ENCODE assay signal across 1 cellular context in the genomic region with DNA sequence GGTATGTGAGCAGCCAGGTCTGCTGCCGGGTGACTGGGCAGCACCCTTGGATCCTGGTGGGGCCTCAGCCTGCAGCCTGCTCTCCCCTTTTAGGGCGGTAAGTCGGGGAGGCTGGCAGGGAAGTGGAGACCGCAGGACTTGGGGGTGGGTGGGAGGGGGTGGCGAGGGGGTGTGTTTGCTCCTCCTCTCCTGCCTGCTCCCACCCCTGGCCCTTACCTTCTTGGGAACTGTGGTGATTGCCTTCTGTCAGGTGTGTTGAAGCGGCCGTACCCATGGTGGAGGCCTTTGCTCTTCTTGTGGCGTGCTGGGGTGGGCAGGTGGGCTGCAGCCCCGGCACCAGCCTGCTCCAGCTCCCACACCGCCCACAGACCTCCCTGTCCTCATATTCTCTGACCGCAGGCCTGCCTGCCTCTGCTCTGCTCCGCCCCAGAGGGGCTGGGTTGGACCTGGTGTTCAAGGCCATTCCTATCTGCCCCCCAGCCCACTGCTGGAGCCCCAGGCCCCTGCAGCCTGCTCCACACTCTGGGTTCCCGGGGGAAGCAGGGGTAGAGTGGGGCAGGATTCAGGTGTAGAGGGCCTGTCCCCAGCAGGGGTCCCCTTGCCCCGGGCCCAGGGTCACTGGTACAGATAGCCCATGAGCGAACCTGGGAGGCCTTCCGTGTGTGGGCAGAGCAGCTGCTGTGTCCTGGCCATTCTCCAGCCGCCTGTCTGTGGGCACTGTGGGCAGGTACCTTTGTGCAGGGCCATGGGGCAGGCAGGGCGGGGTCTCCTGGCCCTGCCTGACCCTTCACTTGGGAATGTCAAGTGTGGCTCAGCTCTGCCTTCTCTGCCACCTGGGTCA.
TF ChIP-seq lines count a peak whose summit lies in the region.

No MANE protein-coding gene starts in this region.

TF ChIP-seq in HepG2, 621 proteins besides CTCF, POLR2A, EP300 and RAD21 (continued from another document and continues in another):
- TF ChIP-seq, protein P1, sequence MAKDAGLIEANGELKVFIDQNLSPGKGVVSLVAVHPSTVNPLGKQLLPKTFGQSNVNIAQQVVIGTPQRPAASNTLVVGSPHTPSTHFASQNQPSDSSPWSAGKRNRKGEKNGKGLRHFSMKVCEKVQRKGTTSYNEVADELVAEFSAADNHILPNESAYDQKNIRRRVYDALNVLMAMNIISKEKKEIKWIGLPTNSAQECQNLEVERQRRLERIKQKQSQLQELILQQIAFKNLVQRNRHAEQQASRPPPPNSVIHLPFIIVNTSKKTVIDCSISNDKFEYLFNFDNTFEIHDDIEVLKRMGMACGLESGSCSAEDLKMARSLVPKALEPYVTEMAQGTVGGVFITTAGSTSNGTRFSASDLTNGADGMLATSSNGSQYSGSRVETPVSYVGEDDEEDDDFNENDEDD (CRISPR knock-in tag; IDR thresholded peaks at IDR 0.05; ENCODE audit: borderline replicate concordance): peak; percentile 42; the same call in 1 of the 2 replicates
- TF ChIP-seq ZNF337 (CRISPR knock-in tag; IDR thresholded peaks at IDR 0.05; ENCODE audit: borderline replicate concordance, low read depth) (no peak), MED13 (CRISPR knock-in tag; IDR thresholded peaks at IDR 0.05) (no peak; the same call in 1 of the 2 replicates), PRMT3 (CRISPR knock-in tag; IDR thresholded peaks at IDR 0.05; ENCODE audit: borderline replicate concordance, low read depth) (0 out of 2 replicates have a peak, but pooled peaks have one; percentile 3), ZNF598 (CRISPR knock-in tag; IDR thresholded peaks at IDR 0.05; ENCODE audit: borderline replicate concordance) (no peak), HCFC1 (IDR thresholded peaks at IDR 0.05; ENCODE audit: low read depth, low read length) (no peak), MED8 (CRISPR knock-in tag; IDR thresholded peaks at IDR 0.05; ENCODE audit: insufficient replicate concordance) (peak; percentile 88), HOXA7 (CRISPR knock-in tag; IDR thresholded peaks at IDR 0.05) (no peak), ZNF776 (CRISPR knock-in tag; IDR thresholded peaks at IDR 0.05) (no peak), CHD2 (IDR thresholded peaks at IDR 0.05; ENCODE audit: low read depth, low read length) (no peak), ZNF607 (CRISPR knock-in tag; IDR thresholded peaks at IDR 0.05; ENCODE audit: borderline replicate concordance) (0 out of 2 replicates have a peak, but pooled peaks have one; percentile 60), KAT2B (IDR thresholded peaks at IDR 0.05; ENCODE audit: borderline replicate concordance, low read depth, low read length) (no peak), ZNF10 (CRISPR knock-in tag; IDR thresholded peaks at IDR 0.05; ENCODE audit: borderline replicate concordance, low read depth) (no peak), ZSCAN21 (CRISPR knock-in tag; IDR thresholded peaks at IDR 0.05; ENCODE audit: borderline replicate concordance) (peak; percentile 60), MYPOP (CRISPR knock-in tag; IDR thresholded peaks at IDR 0.05) (0 out of 2 replicates have a peak, but pooled peaks have one; percentile 15), ZNF619 (CRISPR knock-in tag; IDR thresholded peaks at IDR 0.05) (no peak), CEBPG (CRISPR knock-in tag; IDR thresholded peaks at IDR 0.05) (no peak), NFIB (CRISPR knock-in tag; IDR thresholded peaks at IDR 0.05; ENCODE audit: borderline replicate concordance) (no peak), NCOA5 (CRISPR knock-in tag; IDR thresholded peaks at IDR 0.05) (no peak), SRY (CRISPR knock-in tag; IDR thresholded peaks at IDR 0.05) (0 out of 2 replicates have a peak, but pooled peaks have one; percentile 46), BORCS8-MEF2B (CRISPR knock-in tag; IDR thresholded peaks at IDR 0.05) (peak; percentile 76), ZNF335 (CRISPR knock-in tag; IDR thresholded peaks at IDR 0.05) (0 out of 2 replicates have a peak, but pooled peaks have one; percentile 23), SP2 (CRISPR knock-in tag; IDR thresholded peaks at IDR 0.05) (no peak), CHD4 (IDR thresholded peaks at IDR 0.05; ENCODE audit: borderline replicate concordance, low read length) (no peak), ELF4 (CRISPR knock-in tag; IDR thresholded peaks at IDR 0.05; ENCODE audit: borderline replicate concordance) (no peak), PRPF4 (IDR thresholded peaks at IDR 0.05; ENCODE audit: low read depth, low read length, poor library complexity, severe bottlenecking) (no peak), TGIF2 (CRISPR knock-in tag; IDR thresholded peaks at IDR 0.05) (peak; percentile 6; the same call in 1 of the 2 replicates), FOXJ3 (CRISPR knock-in tag; IDR thresholded peaks at IDR 0.05; ENCODE audit: borderline replicate concordance) (no peak), ZNF101 (CRISPR knock-in tag; IDR thresholded peaks at IDR 0.05; ENCODE audit: borderline replicate concordance, low read depth) (no peak), RNF2 (conservative IDR thresholded peaks at IDR 0.05; ENCODE audit: low read depth) (no peak), ZBTB40 (IDR thresholded peaks at IDR 0.05) (no peak), ZBTB40 (CRISPR knock-in tag; IDR thresholded peaks at IDR 0.05) (no peak), NFE2 (CRISPR knock-in tag; IDR thresholded peaks at IDR 0.05) (no peak), FOSL1 (CRISPR knock-in tag; IDR thresholded peaks at IDR 0.05; ENCODE audit: borderline replicate concordance) (no peak), ZSCAN22 (CRISPR knock-in tag; IDR thresholded peaks at IDR 0.05) (no peak)
- TF ChIP-seq, protein P2, sequence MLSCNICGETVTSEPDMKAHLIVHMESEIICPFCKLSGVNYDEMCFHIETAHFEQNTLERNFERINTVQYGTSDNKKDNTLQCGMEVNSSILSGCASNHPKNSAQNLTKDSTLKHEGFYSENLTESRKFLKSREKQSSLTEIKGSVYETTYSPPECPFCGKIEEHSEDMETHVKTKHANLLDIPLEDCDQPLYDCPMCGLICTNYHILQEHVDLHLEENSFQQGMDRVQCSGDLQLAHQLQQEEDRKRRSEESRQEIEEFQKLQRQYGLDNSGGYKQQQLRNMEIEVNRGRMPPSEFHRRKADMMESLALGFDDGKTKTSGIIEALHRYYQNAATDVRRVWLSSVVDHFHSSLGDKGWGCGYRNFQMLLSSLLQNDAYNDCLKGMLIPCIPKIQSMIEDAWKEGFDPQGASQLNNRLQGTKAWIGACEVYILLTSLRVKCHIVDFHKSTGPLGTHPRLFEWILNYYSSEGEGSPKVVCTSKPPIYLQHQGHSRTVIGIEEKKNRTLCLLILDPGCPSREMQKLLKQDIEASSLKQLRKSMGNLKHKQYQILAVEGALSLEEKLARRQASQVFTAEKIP (CRISPR knock-in tag; IDR thresholded peaks at IDR 0.05; ENCODE audit: borderline replicate concordance): no peak
- TF ChIP-seq, protein P3, sequence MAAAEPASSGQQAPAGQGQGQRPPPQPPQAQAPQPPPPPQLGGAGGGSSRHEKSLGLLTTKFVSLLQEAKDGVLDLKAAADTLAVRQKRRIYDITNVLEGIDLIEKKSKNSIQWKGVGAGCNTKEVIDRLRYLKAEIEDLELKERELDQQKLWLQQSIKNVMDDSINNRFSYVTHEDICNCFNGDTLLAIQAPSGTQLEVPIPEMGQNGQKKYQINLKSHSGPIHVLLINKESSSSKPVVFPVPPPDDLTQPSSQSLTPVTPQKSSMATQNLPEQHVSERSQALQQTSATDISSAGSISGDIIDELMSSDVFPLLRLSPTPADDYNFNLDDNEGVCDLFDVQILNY (CRISPR knock-in tag; conservative IDR thresholded peaks at IDR 0.05): no peak
- TF ChIP-seq, protein P4, sequence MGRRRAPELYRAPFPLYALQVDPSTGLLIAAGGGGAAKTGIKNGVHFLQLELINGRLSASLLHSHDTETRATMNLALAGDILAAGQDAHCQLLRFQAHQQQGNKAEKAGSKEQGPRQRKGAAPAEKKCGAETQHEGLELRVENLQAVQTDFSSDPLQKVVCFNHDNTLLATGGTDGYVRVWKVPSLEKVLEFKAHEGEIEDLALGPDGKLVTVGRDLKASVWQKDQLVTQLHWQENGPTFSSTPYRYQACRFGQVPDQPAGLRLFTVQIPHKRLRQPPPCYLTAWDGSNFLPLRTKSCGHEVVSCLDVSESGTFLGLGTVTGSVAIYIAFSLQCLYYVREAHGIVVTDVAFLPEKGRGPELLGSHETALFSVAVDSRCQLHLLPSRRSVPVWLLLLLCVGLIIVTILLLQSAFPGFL (CRISPR knock-in tag; IDR thresholded peaks at IDR 0.05): no peak
- TF ChIP-seq, protein P5, sequence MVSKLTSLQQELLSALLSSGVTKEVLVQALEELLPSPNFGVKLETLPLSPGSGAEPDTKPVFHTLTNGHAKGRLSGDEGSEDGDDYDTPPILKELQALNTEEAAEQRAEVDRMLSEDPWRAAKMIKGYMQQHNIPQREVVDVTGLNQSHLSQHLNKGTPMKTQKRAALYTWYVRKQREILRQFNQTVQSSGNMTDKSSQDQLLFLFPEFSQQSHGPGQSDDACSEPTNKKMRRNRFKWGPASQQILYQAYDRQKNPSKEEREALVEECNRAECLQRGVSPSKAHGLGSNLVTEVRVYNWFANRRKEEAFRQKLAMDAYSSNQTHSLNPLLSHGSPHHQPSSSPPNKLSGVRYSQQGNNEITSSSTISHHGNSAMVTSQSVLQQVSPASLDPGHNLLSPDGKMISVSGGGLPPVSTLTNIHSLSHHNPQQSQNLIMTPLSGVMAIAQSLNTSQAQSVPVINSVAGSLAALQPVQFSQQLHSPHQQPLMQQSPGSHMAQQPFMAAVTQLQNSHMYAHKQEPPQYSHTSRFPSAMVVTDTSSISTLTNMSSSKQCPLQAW (CRISPR knock-in tag; IDR thresholded peaks at IDR 0.05): peak; percentile 95
